ENCODE assay signal across 8 cellular contexts in genomic region chr2:207530160-207531023, GRCh38. TPM values are rescaled to one million over a fixed set of nuclear protein-coding genes. Genes with fewer than 3 reads are reported as not detected.
A peak's percentile ranks its signal among the peaks of the same experiment; 100 is the strongest.
DNase-seq lines count a peak whose midpoint lies in the region; ATAC-seq and TF ChIP-seq lines count a peak whose summit lies in the region.

No MANE protein-coding gene starts in this region.

- H3K36me3 ChIP-seq in GM06990 (ENCODE audit: control insufficient read depth, insufficient read depth, low read length) (no peaks in the 10 kb centered on the region), mucosa of stomach (ENCODE audit: control insufficient read depth, insufficient read depth, low read length) (no peaks in the 10 kb centered on the region)

- TF ChIP-seq CTCF in GM06990 (IDR thresholded peaks at IDR 0.05; ENCODE audit: insufficient read depth, low read length, poor library complexity, severe bottlenecking) (no peak), endothelial cell (IDR thresholded peaks at IDR 0.05; ENCODE audit: unreplicated experiment) (no peak)

- peak overlapping the region; percentile 100 for H3K9ac ChIP-seq in mucosa of stomach (ENCODE audit: low read length)

- H3K4me3 Mint-ChIP-seq in activated CD8-positive, alpha-beta memory T cell treated with anti-CD3 and anti-CD28 coated beads, Interleukin-2, amount 10 ng/mL, durations not matched to agents 7 days and 5 days = peak overlapping the region; percentile 94
- peak overlapping the region; percentile 100 for H3K4me3 Mint-ChIP-seq in endothelial cell (ENCODE audit: unreplicated experiment)

- CTCF ChIA-PET in activated CD8-positive, alpha-beta memory T cell treated with anti-CD3 and anti-CD28 coated beads, Interleukin-2, amount 10 ng/mL, durations not matched to agents 7 days and 5 days (lab: Charles Lee) = interaction anchor here (0.7 to 5.0 kb wide), 5 partner anchors 25 to 181 kb away, joined by 3 to 45 read pairs (median 4); partner anchors contain the start of genes CCNYL1 and METTL21A

- H3K36me3 Mint-ChIP-seq in activated CD8-positive, alpha-beta memory T cell treated with anti-CD3 and anti-CD28 coated beads, Interleukin-2, amount 10 ng/mL, durations not matched to agents 7 days and 5 days = peaks cover 21% of the 10 kb centered on the region
- H3K36me3 Mint-ChIP-seq in endothelial cell (ENCODE audit: low read depth, unreplicated experiment) = peaks cover 19% of the 10 kb centered on the region

- no peaks in the 10 kb centered on the region for H3K9me3 ChIP-seq in mucosa of stomach (ENCODE audit: control insufficient read depth, low read length)

- peak; percentile 67 for DNase-seq in GM06990 (ENCODE audit: extremely low read depth, insufficient read length)
- peak; percentile 48 for DNase-seq in NCI-H748 treated with DMSO at 0.1 percent for 48 hours (lab: John Stamatoyannopoulos, UW)
- peak; percentile 71 for DNase-seq in activated CD8-positive, alpha-beta memory T cell treated with anti-CD3 and anti-CD28 coated beads, Interleukin-2, amount 10 ng/mL, durations not matched to agents 7 days and 5 days
- peak; percentile 33 for DNase-seq in endothelial cell (ENCODE audit: low spot score)
- DNase-seq in stimulated activated naive CD8-positive, alpha-beta T cell treated with anti-CD3 and anti-CD28 coated beads, Interleukin-15, Interleukin-2, amounts not matched to agents 100 U/mL and 50 U/mL, for 24 hours = peak; percentile 60

- ATAC-seq in HG02763 (IDR thresholded peaks at IDR 0.05; ENCODE audit: unreplicated experiment) (peak; percentile 9), GM18520 (IDR thresholded peaks at IDR 0.05; ENCODE audit: unreplicated experiment) (no peak)
- ATAC-seq in activated CD8-positive, alpha-beta memory T cell treated with anti-CD3 and anti-CD28 coated beads, Interleukin-2, amount 10 ng/mL, durations not matched to agents 7 days and 5 days = peak; percentile 4
- ATAC-seq in stimulated activated naive CD8-positive, alpha-beta T cell treated with anti-CD3 and anti-CD28 coated beads, Interleukin-15, Interleukin-2, amounts not matched to agents 100 U/mL and 50 U/mL, for 24 hours = no peak

- peak overlapping the region; percentile 91 for H3K4me3 ChIP-seq in GM06990 (replicated peaks; ENCODE audit: low read depth, low read length)
- H3K4me3 ChIP-seq in mucosa of stomach (ENCODE audit: low read length) = peak overlapping the region; percentile 96

- no peaks in the 10 kb centered on the region for H3K27me3 ChIP-seq in GM06990 (replicated peaks; ENCODE audit: control insufficient read depth, insufficient read depth, low read length)
- H3K27me3 ChIP-seq in mucosa of stomach (ENCODE audit: control insufficient read depth, insufficient read depth, low read length) = no peaks in the 10 kb centered on the region

- no peaks in the 10 kb centered on the region for H3K9me3 Mint-ChIP-seq in activated CD8-positive, alpha-beta memory T cell treated with anti-CD3 and anti-CD28 coated beads, Interleukin-2, amount 10 ng/mL, durations not matched to agents 7 days and 5 days (ENCODE audit: low read depth)
- H3K9me3 Mint-ChIP-seq in endothelial cell (ENCODE audit: unreplicated experiment) = no peaks in the 10 kb centered on the region

- H3K4me1 ChIP-seq in mucosa of stomach (ENCODE audit: control insufficient read depth, insufficient read depth, low read length) = peaks cover 23% of the 10 kb centered on the region

- peaks cover 49% of the 10 kb centered on the region for H3K4me1 Mint-ChIP-seq in activated CD8-positive, alpha-beta memory T cell treated with anti-CD3 and anti-CD28 coated beads, Interleukin-2, amount 10 ng/mL, durations not matched to agents 7 days and 5 days
- H3K4me1 Mint-ChIP-seq in endothelial cell (ENCODE audit: unreplicated experiment) = peaks cover 54% of the 10 kb centered on the region

- peak overlapping the region; percentile 99 for H3K27ac Mint-ChIP-seq in activated CD8-positive, alpha-beta memory T cell treated with anti-CD3 and anti-CD28 coated beads, Interleukin-2, amount 10 ng/mL, durations not matched to agents 7 days and 5 days
- H3K27ac Mint-ChIP-seq in endothelial cell (ENCODE audit: unreplicated experiment) = peak overlapping the region; percentile 99

- H3K27me3 Mint-ChIP-seq in activated CD8-positive, alpha-beta memory T cell treated with anti-CD3 and anti-CD28 coated beads, Interleukin-2, amount 10 ng/mL, durations not matched to agents 7 days and 5 days = peaks cover 18% of the 10 kb centered on the region
- H3K27me3 Mint-ChIP-seq in endothelial cell (ENCODE audit: unreplicated experiment) = peaks cover 17% of the 10 kb centered on the region

RNA-seq across cellular contexts. Expression of gene CREB1, which starts 0.6 kb away (rescaled TPM):
- total RNA-seq in activated CD8-positive, alpha-beta memory T cell treated with anti-CD3 and anti-CD28 coated beads, Interleukin-2, amount 10 ng/mL, durations not matched to agents 7 days and 5 days = 100 to 1,000 TPM; 101 to 115 TPM
- total RNA-seq in endothelial cell (ENCODE audit: unreplicated experiment) = 76.8 TPM

Comparison
In these comparisons a context has a peak if more than half of its experiments do, and no peak if none do; other contexts are left out.
1. ATAC-seq: peak in HG02763 (single experiment) and activated CD8-positive, alpha-beta memory T cell treated with anti-CD3 and anti-CD28 coated beads, Interleukin-2, amount 10 ng/mL, durations not matched to agents 7 days and 5 days (single experiment); none in stimulated activated naive CD8-positive, alpha-beta T cell treated with anti-CD3 and anti-CD28 coated beads, Interleukin-15, Interleukin-2, amounts not matched to agents 100 U/mL and 50 U/mL, for 24 hours (single experiment) and GM18520 (single experiment).
2. Peak in every context shown above with its lines, with median percentiles within 50 percentile points of each other: DNase-seq.